In the genomic region with DNA sequence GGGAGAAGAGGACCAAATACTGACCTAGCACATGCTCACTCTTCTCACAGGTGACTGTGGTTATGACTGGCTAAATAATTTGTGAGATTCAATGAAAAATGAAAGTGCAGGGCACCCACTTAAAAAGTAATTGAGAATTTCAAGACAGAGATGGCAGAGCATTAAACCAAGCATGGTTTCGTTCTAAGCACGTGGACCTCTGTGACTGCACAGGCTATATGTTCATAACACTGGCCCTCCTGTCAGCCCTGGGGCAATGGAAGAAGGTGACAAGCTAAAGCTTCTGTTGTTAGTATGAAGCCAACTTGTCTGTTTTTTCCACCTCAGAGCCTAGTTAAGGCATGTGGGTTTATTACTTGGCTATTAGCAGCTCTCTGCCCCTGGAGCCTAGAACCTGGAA, we compare ENCODE assay signal across 29 cellular contexts.
DNase-seq lines count a peak whose midpoint lies in the region; FAIRE-seq and TF ChIP-seq lines count a peak whose summit lies in the region.
"Had no signal": no experiment of that assay in that cellular context is flagged by ENCODE, and none has a peak within 500 bp of the region (broad histone marks: within the 10 kb centered on the region; RNA-seq: fewer than 3 reads in every experiment).

No MANE protein-coding gene starts in this region.

- H3K27ac Mint-ChIP-seq in astrocyte (ENCODE audit: unreplicated experiment) = peak overlapping the region; percentile 50
- H3K27ac Mint-ChIP-seq: CD14-positive monocyte; CD4-positive, alpha-beta memory T cell; CD4-positive, CD25-positive, alpha-beta regulatory T cell had no signal

- H3K9ac ChIP-seq in MM.1S (ENCODE audit: low read length) = no peak overlapping the region
- H3K9ac ChIP-seq in OCI-LY3 (ENCODE audit: low read length) = no peak overlapping the region
- H3K9ac ChIP-seq in astrocyte (ENCODE audit: low read length) = no peak overlapping the region
- H3K9ac ChIP-seq: BLaER1 had no signal

- peaks cover 2% of the 10 kb centered on the region for H3K27me3 Mint-ChIP-seq in astrocyte (ENCODE audit: low read depth, unreplicated experiment)
- H3K27me3 Mint-ChIP-seq: CD4-positive, alpha-beta memory T cell had no signal

- peaks cover 2% of the 10 kb centered on the region for H3K9me3 Mint-ChIP-seq in astrocyte (ENCODE audit: unreplicated experiment)
- H3K9me3 Mint-ChIP-seq: CD4-positive, alpha-beta memory T cell; CD8-positive, alpha-beta memory T cell had no signal

- no peak overlapping the region for H3K27ac ChIP-seq in MM.1S (ENCODE audit: low read length)
- H3K27ac ChIP-seq in OCI-LY3 (ENCODE audit: low read length) = no peak overlapping the region
- H3K27ac ChIP-seq in astrocyte (ENCODE audit: low read depth, low read length) = no peak overlapping the region
- H3K27ac ChIP-seq: BLaER1 had no signal

- H3K9me3 ChIP-seq in MM.1S (replicated peaks; ENCODE audit: insufficient read depth, low read length) (no peaks in the 10 kb centered on the region), OCI-LY3 (ENCODE audit: insufficient read depth, low read length) (no peaks in the 10 kb centered on the region), astrocyte (ENCODE audit: insufficient read depth, low read depth, low read length) (no peaks in the 10 kb centered on the region)
- H3K9me3 ChIP-seq: BE2C, BLaER1, Caco-2 had no signal

- no peak for TF ChIP-seq POLR2A in erythroblast (IDR thresholded peaks at IDR 0.05; ENCODE audit: low read length)

- peak; percentile 21 for DNase-seq in MM.1S
- DNase-seq in astrocyte (ENCODE audit: low read depth) = no peak
- DNase-seq in erythroblast (lab: John Stamatoyannopoulos, UW) = no peak
- DNase-seq in GM13976 (ENCODE audit: low spot score) = no peak
- no peak for DNase-seq in ecto neural progenitor cell (ENCODE audit: low spot score)
- DNase-seq: 8988T; ACHN; BE2C; C1 segment of cervical spinal cord; Caco-2; Calu3; CD4-positive, alpha-beta memory T cell; CD4-positive, CD25-positive, alpha-beta regulatory T cell; CD8-positive, alpha-beta memory T cell; DMS 273 treated with DMSO at 0.1 percent for 48 hours; DMS153; DMS53; DMS79; DND-41; EL; GDM1 had no signal

- in situ Hi-C loops in GM13976 (cut with MboI; ENCODE audit: low sequenced_read_pairs, unreplicated experiment) = no loop called here

- H4K20me1 ChIP-seq in MM.1S (ENCODE audit: insufficient read depth, low read length) (no peaks in the 10 kb centered on the region), OCI-LY3 (ENCODE audit: insufficient read depth, low read length) (no peaks in the 10 kb centered on the region), astrocyte (ENCODE audit: insufficient read depth, low read length) (no peaks in the 10 kb centered on the region)
- H4K20me1 ChIP-seq: BLaER1 had no signal

- H3K4me1 ChIP-seq in MM.1S (ENCODE audit: low read length) = no peaks in the 10 kb centered on the region
- peaks cover 10% of the 10 kb centered on the region for H3K4me1 ChIP-seq in OCI-LY3 (ENCODE audit: low read length)
- no peaks in the 10 kb centered on the region for H3K4me1 ChIP-seq in astrocyte (ENCODE audit: insufficient read depth, low read length)
- H3K4me1 ChIP-seq: BE2C, BLaER1, Caco-2 had no signal

- no peak overlapping the region for H3K4me3 ChIP-seq in MM.1S (ENCODE audit: low read length)
- H3K4me3 ChIP-seq in OCI-LY3 (ENCODE audit: low read length) = no peak overlapping the region
- no peak overlapping the region for H3K4me3 ChIP-seq in astrocyte (ENCODE audit: insufficient read depth, low read depth, low read length)
- H3K4me3 ChIP-seq: BLaER1, GM12878 had no signal

- H3K79me2 ChIP-seq in MM.1S (ENCODE audit: low read length) = no peaks in the 10 kb centered on the region
- H3K79me2 ChIP-seq in OCI-LY3 (ENCODE audit: low read length) = no peaks in the 10 kb centered on the region
- no peaks in the 10 kb centered on the region for H3K79me2 ChIP-seq in astrocyte (ENCODE audit: insufficient read depth, low read length)

- H2AFZ ChIP-seq in MM.1S (ENCODE audit: low read length) (no peak overlapping the region), OCI-LY3 (ENCODE audit: low read depth, low read length) (peak overlapping the region; percentile 78), astrocyte (ENCODE audit: low read depth, low read length) (no peak overlapping the region)

- no peak for FAIRE-seq in astrocyte (lab: Jason Lieb, UNC)
- FAIRE-seq: A204.1, D721Med, GM12878, GM12892, GM19239 had no signal

- H3K27me3 ChIP-seq in MM.1S (replicated peaks; ENCODE audit: insufficient read depth, low read length) = no peaks in the 10 kb centered on the region; the same call in 1 of the 2 replicates
- H3K27me3 ChIP-seq in OCI-LY3 (ENCODE audit: low read depth, low read length) = no peaks in the 10 kb centered on the region
- H3K27me3 ChIP-seq in astrocyte (ENCODE audit: insufficient read depth, low read length) = no peaks in the 10 kb centered on the region
- H3K27me3 ChIP-seq: BE2C, BLaER1 had no signal

- H3K36me3 Mint-ChIP-seq in astrocyte (ENCODE audit: low read depth, unreplicated experiment) = no peaks in the 10 kb centered on the region
- H3K36me3 Mint-ChIP-seq: CD14-positive monocyte; CD4-positive, alpha-beta memory T cell; CD4-positive, CD25-positive, alpha-beta regulatory T cell; CD8-positive, alpha-beta memory T cell had no signal

- H3K9me2 ChIP-seq in MM.1S (replicated peaks; ENCODE audit: insufficient read depth, low read length) = no peaks in the 10 kb centered on the region

- no peak for TF ChIP-seq CTCF in MM.1S (IDR thresholded peaks at IDR 0.05; ENCODE audit: low read length)
- no peak for TF ChIP-seq CTCF in OCI-LY3 (IDR thresholded peaks at IDR 0.05; ENCODE audit: low read depth, low read length)
- no peak for TF ChIP-seq CTCF in astrocyte (IDR thresholded peaks at IDR 0.05; ENCODE audit: insufficient read depth, low read depth, low read length)
- no peak for TF ChIP-seq CTCF in GM13976 (IDR thresholded peaks at IDR 0.05; ENCODE audit: borderline replicate concordance, control extremely low read depth, extremely low read depth, insufficient read depth, missing control alignments)

- no peak overlapping the region for H3K4me3 Mint-ChIP-seq in astrocyte (ENCODE audit: unreplicated experiment)
- H3K4me3 Mint-ChIP-seq: CD14-positive monocyte; CD4-positive, alpha-beta memory T cell; CD4-positive, CD25-positive, alpha-beta regulatory T cell; CD8-positive, alpha-beta memory T cell had no signal

- H3K4me1 Mint-ChIP-seq in astrocyte (ENCODE audit: low read depth, unreplicated experiment) = peaks cover 7% of the 10 kb centered on the region
- H3K4me1 Mint-ChIP-seq: CD4-positive, alpha-beta memory T cell; CD4-positive, CD25-positive, alpha-beta regulatory T cell had no signal

- H3K4me2 ChIP-seq in MM.1S (ENCODE audit: low read depth, low read length) (no peak overlapping the region), OCI-LY3 (ENCODE audit: low read length) (no peak overlapping the region), astrocyte (ENCODE audit: low read length) (no peak overlapping the region)
- H3K4me2 ChIP-seq: BLaER1 had no signal

- H3F3A ChIP-seq in MM.1S (ENCODE audit: insufficient read depth, low read length) = no peaks in the 10 kb centered on the region

- H3K36me3 ChIP-seq in MM.1S (replicated peaks; ENCODE audit: insufficient read depth, low read length) (no peaks in the 10 kb centered on the region), OCI-LY3 (replicated peaks; ENCODE audit: low read depth, low read length) (no peaks in the 10 kb centered on the region), astrocyte (ENCODE audit: insufficient read depth, low read length) (no peaks in the 10 kb centered on the region)
- H3K36me3 ChIP-seq: BE2C, BLaER1 had no signal
